In genomic region chr5:17216974-17217325, GRCh38 we compare ENCODE assay signal across 8 cellular contexts. TPM values are rescaled to one million over a fixed set of nuclear protein-coding genes. Genes with fewer than 3 reads are reported as not detected.
DNase-seq lines count a peak whose midpoint lies in the region; ATAC-seq lines count a peak whose summit lies in the region.

No MANE protein-coding gene starts in this region.

- DNase-seq in SKM-1 (lab: John Stamatoyannopoulos, UW; ENCODE audit: unreplicated experiment) (peak; percentile 14), SKM-1 treated with dmso at 0.1 percent for 144 hours (lab: John Stamatoyannopoulos, UW; ENCODE audit: unreplicated experiment) (no peak), RPMI7951 (ENCODE audit: low read depth) (peak; percentile 21), fibroblast of gingiva (ENCODE audit: low read depth) (peak; percentile 64), occipital lobe (lab: John Stamatoyannopoulos, UW) (peak; percentile 62), SHP77 (lab: John Stamatoyannopoulos, UW) (no peak)

- ATAC-seq in GM18873 (IDR thresholded peaks at IDR 0.05; ENCODE audit: low FRiP score, unreplicated experiment) (no peak), GM18909 (IDR thresholded peaks at IDR 0.05; ENCODE audit: poor library complexity, unreplicated experiment) (no peak)

RNA-seq across cellular contexts. Expression of gene BASP1, which starts 0.5 kb away (rescaled TPM):
- total RNA-seq in RPMI7951 (2014; rRNA removed; shearing (Covaris generic)): 18.7 and 23.0 TPM in 2 replicates
- 359 TPM for total RNA-seq in occipital lobe

Comparison
In these comparisons a context has a peak if more than half of its experiments do, and no peak if none do; other contexts are left out.
1. DNase-seq: peak in SKM-1 (single experiment), RPMI7951 (single experiment), fibroblast of gingiva (single experiment) and occipital lobe (single experiment); none in SKM-1 treated with dmso at 0.1 percent for 144 hours (single experiment) and SHP77 (0 of 2).
2. RNA of gene BASP1, which starts 0.5 kb away (total RNA-seq): 359 TPM in occipital lobe (single experiment); 18.7 to 23.0 TPM in RPMI7951; every median in the first group is over 10 times any median in the second.